In the genomic region with DNA sequence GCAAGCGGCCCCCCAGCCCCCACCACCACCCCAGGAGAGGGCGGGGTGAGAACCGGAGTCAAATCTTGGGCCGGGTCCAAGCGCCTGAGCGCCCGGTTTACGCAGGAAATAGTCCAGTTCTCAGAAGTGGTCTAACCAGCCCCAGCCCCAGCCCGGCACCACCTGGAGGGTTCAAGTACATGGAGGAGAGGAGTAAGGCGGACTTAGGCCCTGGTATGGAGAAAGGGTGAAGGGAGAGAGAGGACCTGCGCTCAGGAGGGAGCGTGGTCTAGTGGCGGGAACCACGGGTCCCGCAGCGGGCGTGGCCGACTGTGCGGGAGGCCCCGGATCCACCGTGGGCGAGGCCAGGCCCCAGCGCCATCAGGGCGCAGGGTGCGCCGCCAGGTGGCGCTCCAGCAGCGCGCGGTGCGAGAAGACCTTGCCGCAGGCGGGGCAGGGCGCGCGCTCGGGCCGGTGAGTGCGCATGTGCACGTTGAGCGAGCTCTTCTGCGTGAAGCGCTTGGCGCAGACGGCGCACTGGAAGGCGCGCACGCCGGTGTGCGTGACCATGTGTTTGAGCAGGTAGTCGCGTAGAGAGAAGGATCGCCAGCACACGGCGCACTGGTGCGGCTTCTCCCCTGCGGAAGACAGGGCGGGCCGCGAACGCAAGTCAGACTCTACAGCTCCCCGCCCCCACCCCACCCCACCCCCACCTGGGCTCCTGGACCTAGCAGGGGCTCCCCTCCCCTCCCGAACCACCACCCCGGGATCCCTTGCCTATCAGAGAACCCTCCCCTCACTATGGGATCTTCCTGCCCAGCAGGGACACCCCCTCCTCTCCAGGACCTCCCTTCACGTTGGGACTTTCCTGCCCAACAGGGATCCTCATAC, we compare ENCODE assay signal across 8 cellular contexts. TPM values are rescaled to one million over a fixed set of nuclear protein-coding genes. Genes with fewer than 3 reads are reported as not detected.
A peak's percentile ranks its signal among the peaks of the same experiment; 100 is the strongest.
DNase-seq lines count a peak whose midpoint lies in the region; ATAC-seq and TF ChIP-seq lines count a peak whose summit lies in the region.

No MANE protein-coding gene starts in this region.

- no peaks in the 10 kb centered on the region for H3K27me3 Mint-ChIP-seq in activated naive CD4-positive, alpha-beta T cell treated with anti-CD3 and anti-CD28 coated beads, Interleukin-2, amount 10 ng/mL, durations not matched to agents 7 days and 5 days

- CTCF ChIA-PET in activated naive CD4-positive, alpha-beta T cell treated with anti-CD3 and anti-CD28 coated beads, Interleukin-2, amount 10 ng/mL, durations not matched to agents 7 days and 5 days (lab: Charles Lee), result interaction anchor here (0.7 to 2.0 kb wide), 13 partner anchors 18 to 114 kb away, joined by 3 to 21 read pairs (median 4); a partner anchor contains a TSS

- peak overlapping the region; percentile 85 for H3K27ac Mint-ChIP-seq in activated naive CD4-positive, alpha-beta T cell treated with anti-CD3 and anti-CD28 coated beads, Interleukin-2, amount 10 ng/mL, durations not matched to agents 7 days and 5 days

- DNase-seq in DMS 273 treated with DMSO at 0.1 percent for 48 hours (lab: John Stamatoyannopoulos, UW), result peak; percentile 59
- peak; percentile 93 for DNase-seq in LNCaP clone FGC (ENCODE audit: low read depth)
- peak; percentile 32 for DNase-seq in SIG-M5 (lab: John Stamatoyannopoulos, UW)
- DNase-seq in activated naive CD4-positive, alpha-beta T cell treated with anti-CD3 and anti-CD28 coated beads, Interleukin-2, amount 10 ng/mL, durations not matched to agents 7 days and 5 days, result peak; percentile 97
- peak; percentile 74 for DNase-seq in globus pallidus (ENCODE audit: low spot score)
- DNase-seq in occipital lobe (lab: John Stamatoyannopoulos, UW), result peak; percentile 82
- DNase-seq in superior temporal gyrus (ENCODE audit: extremely low spot score), result peak; percentile 88

- peak; percentile 99 for TF ChIP-seq CTCF in LNCaP clone FGC (IDR thresholded peaks at IDR 0.05; ENCODE audit: control insufficient read depth, extremely low read depth, insufficient read depth)

- H3K9me3 Mint-ChIP-seq in activated naive CD4-positive, alpha-beta T cell treated with anti-CD3 and anti-CD28 coated beads, Interleukin-2, amount 10 ng/mL, durations not matched to agents 7 days and 5 days, result no peaks in the 10 kb centered on the region

- peak; percentile 54 for ATAC-seq in GM21619 (IDR thresholded peaks at IDR 0.05; ENCODE audit: unreplicated experiment)

- H3K4me3 Mint-ChIP-seq in activated naive CD4-positive, alpha-beta T cell treated with anti-CD3 and anti-CD28 coated beads, Interleukin-2, amount 10 ng/mL, durations not matched to agents 7 days and 5 days, result peak overlapping the region; percentile 78

- peaks cover 47% of the 10 kb centered on the region for H3K4me1 Mint-ChIP-seq in activated naive CD4-positive, alpha-beta T cell treated with anti-CD3 and anti-CD28 coated beads, Interleukin-2, amount 10 ng/mL, durations not matched to agents 7 days and 5 days

- H3K36me3 Mint-ChIP-seq in activated naive CD4-positive, alpha-beta T cell treated with anti-CD3 and anti-CD28 coated beads, Interleukin-2, amount 10 ng/mL, durations not matched to agents 7 days and 5 days, result peaks cover 19% of the 10 kb centered on the region

- peak overlapping the region; percentile 87 for H3K4me3 ChIP-seq in LNCaP clone FGC (ENCODE audit: low read depth, low read length)

RNA-seq across cellular contexts. Expression of a gene that starts 2.1 kb away (rescaled TPM):
- total RNA-seq in occipital lobe, result 4.1 TPM

RNA-seq across cellular contexts. Expression of a gene that starts 5.7 kb away (rescaled TPM):
- total RNA-seq in occipital lobe, result 5.0 TPM

RNA-seq across cellular contexts. Expression of a gene that starts 29.9 kb away (rescaled TPM):
- 276 TPM for total RNA-seq in occipital lobe

RNA-seq across cellular contexts. Expression of a gene that starts 37.8 kb away (rescaled TPM):
- total RNA-seq in occipital lobe, result 7.5 TPM

RNA-seq across cellular contexts. Expression of a gene that starts 41.0 kb away (rescaled TPM):
- total RNA-seq in occipital lobe, result 47.7 TPM

Comparison
In these comparisons a context has a peak if more than half of its experiments do, and no peak if none do; other contexts are left out.
1. Peak in every context shown above with its lines: DNase-seq, ATAC-seq and H3K4me3 ChIP-seq.
2. DNase-seq: peak in every context shown above with its lines; median percentile 97 in activated naive CD4-positive, alpha-beta T cell treated with anti-CD3 and anti-CD28 coated beads, Interleukin-2, amount 10 ng/mL, durations not matched to agents 7 days and 5 days; 93 in LNCaP clone FGC; 88 in superior temporal gyrus; 82 in occipital lobe; 74 in globus pallidus; 59 in DMS 273 treated with DMSO at 0.1 percent for 48 hours; 32 in SIG-M5.